Comparison of ENCODE assay signal across 13 cellular contexts in the genomic region with DNA sequence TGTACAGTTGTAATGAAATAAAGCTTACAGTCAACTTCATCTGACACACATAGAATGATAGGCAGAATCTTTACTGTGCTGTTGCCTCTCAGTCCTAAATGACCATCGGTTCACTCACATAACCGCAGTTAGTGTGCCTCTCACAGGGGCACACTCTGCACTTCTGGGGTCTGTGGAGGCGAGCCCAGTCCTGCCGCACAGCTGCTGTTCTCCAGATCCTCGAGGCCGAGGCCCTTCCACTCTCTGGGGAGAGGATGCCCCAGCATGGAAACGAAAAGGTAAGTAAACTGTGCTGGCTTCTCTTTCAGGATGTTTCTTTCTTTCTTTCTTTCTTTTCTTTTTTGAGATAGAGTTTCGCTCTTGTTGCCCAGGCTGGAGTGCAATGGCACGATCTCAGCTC.
A peak's percentile ranks its signal among the peaks of the same experiment; 100 is the strongest.
DNase-seq lines count a peak whose midpoint lies in the region; ATAC-seq and TF ChIP-seq lines count a peak whose summit lies in the region.
"Had no signal": no experiment of that assay in that cellular context is flagged by ENCODE, and none has a peak within 500 bp of the region (broad histone marks: within the 10 kb centered on the region; RNA-seq: fewer than 3 reads in every experiment).

No MANE protein-coding gene starts in this region.

- no peak overlapping the region for H2BK120ac ChIP-seq in neuronal stem cell (ENCODE audit: low read depth, low read length)

- peaks cover 3% of the 10 kb centered on the region for H3K9me3 Mint-ChIP-seq in stimulated activated memory B cell treated with anti-CD40 and anti-IgM and Interleukin-4, amounts not matched to agents 10 μg/mL and 1 μg/mL and 100 μg/mL, for 72 hours
- H3K9me3 Mint-ChIP-seq: CD8-positive, alpha-beta T cell had no signal

- H3K27ac ChIP-seq in BLaER1 treated with 17β-estradiol and CSF1 and Interleukin-3, amounts not matched to agents 10 nM and 100 nM: peak overlapping the region in 1 of 11 experiments; percentile 19; a peak in 1 of 22 replicates
- H3K27ac ChIP-seq in neuronal stem cell (replicated peaks; ENCODE audit: low read length) (no peak overlapping the region), uterus (no peak overlapping the region)

- DNase-seq in H7 (peak; percentile 15), neuronal stem cell (ENCODE audit: low spot score) (no peak), T-helper 17 cell (no peak), uterus (no peak)
- DNase-seq: CD8-positive, alpha-beta T cell; COR-L47; DMS153; EL had no signal

- intact Hi-C loops in uterus (cut with DNase I; ENCODE audit: low total_unique reads): no loop called here

- no peak overlapping the region for H2BK15ac ChIP-seq in neuronal stem cell (ENCODE audit: low read length)

- peak overlapping the region; percentile 4 for H3K18ac ChIP-seq in neuronal stem cell (ENCODE audit: low read length)

- no CpG with 5 or more reads among the region's 9 CpGs for WGBS in neuronal stem cell (ENCODE audit: extremely low coverage in 2 of 2, insufficient read length in 2 of 2, insufficient replicate concordance in 1 of 2), 2 donors

- peaks cover 29 to 73% (median 61%) of the 10 kb centered on the region in 10 experiments for H3K4me1 ChIP-seq in BLaER1 treated with 17β-estradiol and CSF1 and Interleukin-3, amounts not matched to agents 10 nM and 100 nM
- peaks cover 15 to 19% of the 10 kb centered on the region in 2 donors for H3K4me1 ChIP-seq in neuronal stem cell (ENCODE audit: control insufficient read depth in 2 of 2, insufficient read depth in 1 of 2, low read depth in 1 of 2, low read length in 2 of 2)
- H3K4me1 ChIP-seq in uterus: no peaks in the 10 kb centered on the region

- no peak overlapping the region for H3K4ac ChIP-seq in neuronal stem cell (ENCODE audit: low read length)

- no peaks in the 10 kb centered on the region for H3K9me3 ChIP-seq in BLaER1 treated with 17β-estradiol and CSF1 and Interleukin-3, amounts not matched to agents 10 nM and 100 nM (replicated peaks in 1 of 11)
- H3K9me3 ChIP-seq in neuronal stem cell (replicated peaks in 1 of 2; ENCODE audit: control insufficient read depth in 2 of 2, insufficient read depth in 1 of 2, low read depth in 1 of 2, low read length in 2 of 2) (peaks cover 0 to 3% of the 10 kb centered on the region in 2 donors), T-helper 17 cell (ENCODE audit: control insufficient read depth, low read length, poor library complexity, severe bottlenecking) (no peaks in the 10 kb centered on the region), uterus (no peaks in the 10 kb centered on the region)

- H3K14ac ChIP-seq in neuronal stem cell (ENCODE audit: low read length): no peak overlapping the region

- H2BK12ac ChIP-seq in neuronal stem cell (ENCODE audit: low read length): no peak overlapping the region

- peak overlapping the region; percentile 84 for H2AFZ ChIP-seq in neuronal stem cell (ENCODE audit: low read length)

- H3K27ac Mint-ChIP-seq in stimulated activated memory B cell treated with anti-CD40 and anti-IgM and Interleukin-4, amounts not matched to agents 10 μg/mL and 1 μg/mL and 100 μg/mL, for 72 hours: no peak overlapping the region
- no peak overlapping the region for H3K27ac Mint-ChIP-seq in T-helper 17 cell
- H3K27ac Mint-ChIP-seq: B cell; CD8-positive, alpha-beta T cell had no signal

- H3K79me1 ChIP-seq in neuronal stem cell (ENCODE audit: low read depth, low read length): no peaks in the 10 kb centered on the region

- H3K23ac ChIP-seq in neuronal stem cell (ENCODE audit: low read depth, low read length, poor library complexity): no peak overlapping the region

- H2AK5ac ChIP-seq in neuronal stem cell (ENCODE audit: low read depth, low read length): no peak overlapping the region

- no peaks in the 10 kb centered on the region for H3K36me3 ChIP-seq in BLaER1 treated with 17β-estradiol and CSF1 and Interleukin-3, amounts not matched to agents 10 nM and 100 nM
- no peaks in the 10 kb centered on the region for H3K36me3 ChIP-seq in H7 (replicated peaks; ENCODE audit: control insufficient read depth, insufficient read depth, low read length)
- no peaks in the 10 kb centered on the region for H3K36me3 ChIP-seq in neuronal stem cell (replicated peaks in 1 of 2; ENCODE audit: control insufficient read depth in 2 of 2, insufficient read depth in 2 of 2, low read length in 2 of 2)
- H3K36me3 ChIP-seq in uterus: no peaks in the 10 kb centered on the region

- peaks cover 64% of the 10 kb centered on the region for H3K27me3 Mint-ChIP-seq in stimulated activated memory B cell treated with anti-CD40 and anti-IgM and Interleukin-4, amounts not matched to agents 10 μg/mL and 1 μg/mL and 100 μg/mL, for 72 hours
- peaks cover 50% of the 10 kb centered on the region for H3K27me3 Mint-ChIP-seq in T-helper 17 cell

- ATAC-seq in stimulated activated memory B cell treated with anti-CD40 and anti-IgM and Interleukin-4, amounts not matched to agents 10 μg/mL and 1 μg/mL and 100 μg/mL, for 72 hours: peak; percentile 7
- ATAC-seq in T-helper 17 cell: no peak
- ATAC-seq in GM18907 (IDR thresholded peaks at IDR 0.05; ENCODE audit: unreplicated experiment): no peak
- ATAC-seq: CD8-positive, alpha-beta T cell had no signal

- no peaks in the 10 kb centered on the region for H3K36me3 Mint-ChIP-seq in stimulated activated memory B cell treated with anti-CD40 and anti-IgM and Interleukin-4, amounts not matched to agents 10 μg/mL and 1 μg/mL and 100 μg/mL, for 72 hours
- H3K36me3 Mint-ChIP-seq in T-helper 17 cell (ENCODE audit: low read depth): peaks cover 3% of the 10 kb centered on the region
- H3K36me3 Mint-ChIP-seq: CD14-positive monocyte; CD8-positive, alpha-beta T cell had no signal

- no peaks in the 10 kb centered on the region for H4K20me1 ChIP-seq in BLaER1 treated with 17β-estradiol and CSF1 and Interleukin-3, amounts not matched to agents 10 nM and 100 nM

- H3K27me3 ChIP-seq in BLaER1 treated with 17β-estradiol and CSF1 and Interleukin-3, amounts not matched to agents 10 nM and 100 nM: no peaks in the 10 kb centered on the region; a peak in 1 of 22 replicates
- H3K27me3 ChIP-seq in H7 (ENCODE audit: control insufficient read depth, insufficient read depth, low read length) (no peaks in the 10 kb centered on the region), neuronal stem cell (ENCODE audit: control insufficient read depth in 3 of 3, insufficient read depth in 3 of 3, low read depth in 1 of 3, low read length in 3 of 3) (no peaks in the 10 kb centered on the region), uterus (no peaks in the 10 kb centered on the region)

- peak overlapping the region in 3 of 11 experiments; percentile 4 to 39 (median 19); a peak in 2 of 22 replicates for H3K9ac ChIP-seq in BLaER1 treated with 17β-estradiol and CSF1 and Interleukin-3, amounts not matched to agents 10 nM and 100 nM
- no peak overlapping the region for H3K9ac ChIP-seq in neuronal stem cell (ENCODE audit: low read depth, low read length, poor library complexity)

- H3K4me3 ChIP-seq in BLaER1 treated with 17β-estradiol and CSF1 and Interleukin-3, amounts not matched to agents 10 nM and 100 nM: no peak overlapping the region
- H3K4me3 ChIP-seq in H7 (ENCODE audit: insufficient read depth, low read depth, low read length) (no peak overlapping the region), neuronal stem cell (ENCODE audit: low read length in 2 of 2) (no peak overlapping the region), uterus (no peak overlapping the region)

- TF ChIP-seq CTCF in uterus (IDR thresholded peaks at IDR 0.05): no peak

- H2BK5ac ChIP-seq in neuronal stem cell (ENCODE audit: low read length): no peak overlapping the region

- H4K8ac ChIP-seq in neuronal stem cell (ENCODE audit: low read depth, low read length): no peak overlapping the region

- no peak overlapping the region for H3K4me3 Mint-ChIP-seq in stimulated activated memory B cell treated with anti-CD40 and anti-IgM and Interleukin-4, amounts not matched to agents 10 μg/mL and 1 μg/mL and 100 μg/mL, for 72 hours
- no peak overlapping the region for H3K4me3 Mint-ChIP-seq in T-helper 17 cell
- H3K4me3 Mint-ChIP-seq: B cell; CD14-positive monocyte; CD8-positive, alpha-beta T cell had no signal

- H3K4me2 ChIP-seq in BLaER1 treated with 17β-estradiol and CSF1 and Interleukin-3, amounts not matched to agents 10 nM and 100 nM: peak overlapping the region in 10 of 11 experiments; percentile 33 to 91 (median 74); a peak in 20 of 22 replicates
- no peak overlapping the region for H3K4me2 ChIP-seq in neuronal stem cell (ENCODE audit: insufficient read depth, low read length, poor library complexity, severe bottlenecking)

- no peak for TF ChIP-seq POLR2A in uterus (IDR thresholded peaks at IDR 0.05)

- H4K91ac ChIP-seq in neuronal stem cell (ENCODE audit: low read depth, low read length, poor library complexity): no peak overlapping the region

- no peaks in the 10 kb centered on the region for H3K4me1 Mint-ChIP-seq in stimulated activated memory B cell treated with anti-CD40 and anti-IgM and Interleukin-4, amounts not matched to agents 10 μg/mL and 1 μg/mL and 100 μg/mL, for 72 hours
- H3K4me1 Mint-ChIP-seq in T-helper 17 cell: peaks cover 4% of the 10 kb centered on the region
